2 cellular contexts compared by ENCODE assay signal in the genomic region with DNA sequence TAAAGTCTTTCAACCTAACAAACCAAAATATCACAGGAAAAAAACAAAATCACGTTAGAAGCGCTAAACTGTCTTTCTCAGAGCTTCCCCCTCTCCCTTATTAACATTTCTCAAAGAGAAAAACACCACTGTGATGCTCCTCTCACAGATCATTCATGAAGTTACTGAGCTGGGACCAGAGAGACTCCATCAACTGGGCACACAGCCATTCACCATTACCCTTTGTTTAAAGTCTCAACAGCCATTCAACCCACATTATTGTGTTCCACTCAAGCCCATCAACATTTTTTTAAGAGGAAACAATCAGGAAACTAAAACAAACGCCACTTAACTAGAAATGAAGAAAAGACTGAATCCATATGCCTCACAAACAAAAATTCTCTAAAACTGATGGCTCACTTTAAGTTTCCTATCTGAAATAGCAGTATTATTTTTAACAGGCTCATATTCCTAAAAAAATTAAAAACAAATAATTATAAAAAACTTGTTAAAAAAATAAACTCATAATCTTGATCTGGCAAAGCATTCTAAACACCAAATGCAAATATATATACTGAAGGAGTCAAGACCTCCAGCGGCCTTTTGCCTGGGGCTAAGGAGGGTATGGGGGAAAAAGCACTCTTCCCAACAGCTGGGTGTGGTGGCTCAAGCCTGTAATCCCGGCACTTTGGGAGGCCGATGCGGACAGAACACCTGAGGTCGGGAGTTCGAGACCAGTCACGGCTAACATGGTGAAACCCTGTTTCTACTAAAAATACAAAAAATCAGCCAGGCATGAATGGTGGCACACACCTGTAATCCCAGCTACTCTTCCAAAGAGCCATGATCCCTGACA.
TF ChIP-seq lines count a peak whose summit lies in the region.

No MANE protein-coding gene starts in this region.

TF ChIP-seq in SK-N-SH, 30 proteins besides CTCF, POLR2A, EP300 and RAD21 (continued from another document):
- TF ChIP-seq, protein P1, sequence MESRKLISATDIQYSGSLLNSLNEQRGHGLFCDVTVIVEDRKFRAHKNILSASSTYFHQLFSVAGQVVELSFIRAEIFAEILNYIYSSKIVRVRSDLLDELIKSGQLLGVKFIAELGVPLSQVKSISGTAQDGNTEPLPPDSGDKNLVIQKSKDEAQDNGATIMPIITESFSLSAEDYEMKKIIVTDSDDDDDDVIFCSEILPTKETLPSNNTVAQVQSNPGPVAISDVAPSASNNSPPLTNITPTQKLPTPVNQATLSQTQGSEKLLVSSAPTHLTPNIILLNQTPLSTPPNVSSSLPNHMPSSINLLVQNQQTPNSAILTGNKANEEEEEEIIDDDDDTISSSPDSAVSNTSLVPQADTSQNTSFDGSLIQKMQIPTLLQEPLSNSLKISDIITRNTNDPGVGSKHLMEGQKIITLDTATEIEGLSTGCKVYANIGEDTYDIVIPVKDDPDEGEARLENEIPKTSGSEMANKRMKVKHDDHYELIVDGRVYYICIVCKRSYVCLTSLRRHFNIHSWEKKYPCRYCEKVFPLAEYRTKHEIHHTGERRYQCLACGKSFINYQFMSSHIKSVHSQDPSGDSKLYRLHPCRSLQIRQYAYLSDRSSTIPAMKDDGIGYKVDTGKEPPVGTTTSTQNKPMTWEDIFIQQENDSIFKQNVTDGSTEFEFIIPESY (IDR thresholded peaks at IDR 0.05; ENCODE audit: borderline replicate concordance, low read depth), result no peak
- TF ChIP-seq, protein P2, sequence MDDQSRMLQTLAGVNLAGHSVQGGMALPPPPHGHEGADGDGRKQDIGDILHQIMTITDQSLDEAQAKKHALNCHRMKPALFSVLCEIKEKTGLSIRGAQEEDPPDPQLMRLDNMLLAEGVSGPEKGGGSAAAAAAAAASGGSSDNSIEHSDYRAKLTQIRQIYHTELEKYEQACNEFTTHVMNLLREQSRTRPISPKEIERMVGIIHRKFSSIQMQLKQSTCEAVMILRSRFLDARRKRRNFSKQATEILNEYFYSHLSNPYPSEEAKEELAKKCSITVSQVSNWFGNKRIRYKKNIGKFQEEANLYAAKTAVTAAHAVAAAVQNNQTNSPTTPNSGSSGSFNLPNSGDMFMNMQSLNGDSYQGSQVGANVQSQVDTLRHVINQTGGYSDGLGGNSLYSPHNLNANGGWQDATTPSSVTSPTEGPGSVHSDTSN (IDR thresholded peaks at IDR 0.05), result no peak
- TF ChIP-seq CHD2 (IDR thresholded peaks at IDR 0.05; ENCODE audit: low read length, partially characterized antibody) (no peak), NFIC (IDR thresholded peaks at IDR 0.05; ENCODE audit: borderline replicate concordance) (no peak), NRF1 (IDR thresholded peaks at IDR 0.05; ENCODE audit: low read depth, low read length) (no peak), FOXJ3 (CRISPR knock-in tag; IDR thresholded peaks at IDR 0.05) (no peak), YY1 (IDR thresholded peaks at IDR 0.05; ENCODE audit: low read depth) (no peak), MEF2A (IDR thresholded peaks at IDR 0.05; ENCODE audit: borderline replicate concordance, low read depth) (no peak), TAF1 (IDR thresholded peaks at IDR 0.05; ENCODE audit: borderline replicate concordance, low read depth, low read length) (no peak), GATA2 (CRISPR knock-in tag; IDR thresholded peaks at IDR 0.05) (no peak)
- TF ChIP-seq, protein P3, sequence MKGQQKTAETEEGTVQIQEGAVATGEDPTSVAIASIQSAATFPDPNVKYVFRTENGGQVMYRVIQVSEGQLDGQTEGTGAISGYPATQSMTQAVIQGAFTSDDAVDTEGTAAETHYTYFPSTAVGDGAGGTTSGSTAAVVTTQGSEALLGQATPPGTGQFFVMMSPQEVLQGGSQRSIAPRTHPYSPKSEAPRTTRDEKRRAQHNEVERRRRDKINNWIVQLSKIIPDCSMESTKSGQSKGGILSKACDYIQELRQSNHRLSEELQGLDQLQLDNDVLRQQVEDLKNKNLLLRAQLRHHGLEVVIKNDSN (IDR thresholded peaks at IDR 0.05; ENCODE audit: borderline replicate concordance, low read depth), result no peak

TF ChIP-seq in SK-N-SH treated with all-trans-retinoic acid at 6 μM for 48 hours, 23 proteins besides CTCF, POLR2A, EP300 and RAD21 (continued from another document):
- TF ChIP-seq, protein P4, sequence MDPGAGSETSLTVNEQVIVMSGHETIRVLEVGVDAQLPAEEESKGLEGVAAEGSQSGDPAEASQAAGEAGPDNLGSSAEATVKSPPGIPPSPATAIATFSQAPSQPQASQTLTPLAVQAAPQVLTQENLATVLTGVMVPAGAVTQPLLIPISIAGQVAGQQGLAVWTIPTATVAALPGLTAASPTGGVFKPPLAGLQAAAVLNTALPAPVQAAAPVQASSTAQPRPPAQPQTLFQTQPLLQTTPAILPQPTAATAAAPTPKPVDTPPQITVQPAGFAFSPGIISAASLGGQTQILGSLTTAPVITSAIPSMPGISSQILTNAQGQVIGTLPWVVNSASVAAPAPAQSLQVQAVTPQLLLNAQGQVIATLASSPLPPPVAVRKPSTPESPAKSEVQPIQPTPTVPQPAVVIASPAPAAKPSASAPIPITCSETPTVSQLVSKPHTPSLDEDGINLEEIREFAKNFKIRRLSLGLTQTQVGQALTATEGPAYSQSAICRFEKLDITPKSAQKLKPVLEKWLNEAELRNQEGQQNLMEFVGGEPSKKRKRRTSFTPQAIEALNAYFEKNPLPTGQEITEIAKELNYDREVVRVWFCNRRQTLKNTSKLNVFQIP (CRISPR knock-in tag; IDR thresholded peaks at IDR 0.05; ENCODE audit: borderline replicate concordance, low read depth), result no peak
- no peak for TF ChIP-seq ESRRG (CRISPR knock-in tag; IDR thresholded peaks at IDR 0.05)
- TF ChIP-seq ZC3H10 (CRISPR knock-in tag; IDR thresholded peaks at IDR 0.05), result no peak
- TF ChIP-seq ISL1 (CRISPR knock-in tag; IDR thresholded peaks at IDR 0.05), result no peak
- TF ChIP-seq GLIS3 (CRISPR knock-in tag; IDR thresholded peaks at IDR 0.05), result no peak
- TF ChIP-seq, protein P5, sequence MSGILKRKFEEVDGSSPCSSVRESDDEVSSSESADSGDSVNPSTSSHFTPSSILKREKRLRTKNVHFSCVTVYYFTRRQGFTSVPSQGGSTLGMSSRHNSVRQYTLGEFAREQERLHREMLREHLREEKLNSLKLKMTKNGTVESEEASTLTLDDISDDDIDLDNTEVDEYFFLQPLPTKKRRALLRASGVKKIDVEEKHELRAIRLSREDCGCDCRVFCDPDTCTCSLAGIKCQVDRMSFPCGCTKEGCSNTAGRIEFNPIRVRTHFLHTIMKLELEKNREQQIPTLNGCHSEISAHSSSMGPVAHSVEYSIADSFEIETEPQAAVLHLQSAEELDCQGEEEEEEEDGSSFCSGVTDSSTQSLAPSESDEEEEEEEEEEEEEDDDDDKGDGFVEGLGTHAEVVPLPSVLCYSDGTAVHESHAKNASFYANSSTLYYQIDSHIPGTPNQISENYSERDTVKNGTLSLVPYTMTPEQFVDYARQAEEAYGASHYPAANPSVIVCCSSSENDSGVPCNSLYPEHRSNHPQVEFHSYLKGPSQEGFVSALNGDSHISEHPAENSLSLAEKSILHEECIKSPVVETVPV (CRISPR knock-in tag; IDR thresholded peaks at IDR 0.05), result no peak
- no peak for TF ChIP-seq CSDC2 (CRISPR knock-in tag; IDR thresholded peaks at IDR 0.05)
- TF ChIP-seq ZNF565 (CRISPR knock-in tag; conservative IDR thresholded peaks at IDR 0.05; ENCODE audit: low read depth), result no peak
- TF ChIP-seq ZNF8 (CRISPR knock-in tag; IDR thresholded peaks at IDR 0.05), result no peak
- no peak for TF ChIP-seq ZFP30 (CRISPR knock-in tag; IDR thresholded peaks at IDR 0.05)
- TF ChIP-seq, protein P6, sequence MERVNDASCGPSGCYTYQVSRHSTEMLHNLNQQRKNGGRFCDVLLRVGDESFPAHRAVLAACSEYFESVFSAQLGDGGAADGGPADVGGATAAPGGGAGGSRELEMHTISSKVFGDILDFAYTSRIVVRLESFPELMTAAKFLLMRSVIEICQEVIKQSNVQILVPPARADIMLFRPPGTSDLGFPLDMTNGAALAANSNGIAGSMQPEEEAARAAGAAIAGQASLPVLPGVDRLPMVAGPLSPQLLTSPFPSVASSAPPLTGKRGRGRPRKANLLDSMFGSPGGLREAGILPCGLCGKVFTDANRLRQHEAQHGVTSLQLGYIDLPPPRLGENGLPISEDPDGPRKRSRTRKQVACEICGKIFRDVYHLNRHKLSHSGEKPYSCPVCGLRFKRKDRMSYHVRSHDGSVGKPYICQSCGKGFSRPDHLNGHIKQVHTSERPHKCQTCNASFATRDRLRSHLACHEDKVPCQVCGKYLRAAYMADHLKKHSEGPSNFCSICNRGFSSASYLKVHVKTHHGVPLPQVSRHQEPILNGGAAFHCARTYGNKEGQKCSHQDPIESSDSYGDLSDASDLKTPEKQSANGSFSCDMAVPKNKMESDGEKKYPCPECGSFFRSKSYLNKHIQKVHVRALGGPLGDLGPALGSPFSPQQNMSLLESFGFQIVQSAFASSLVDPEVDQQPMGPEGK (CRISPR knock-in tag; IDR thresholded peaks at IDR 0.05; ENCODE audit: borderline replicate concordance), result no peak
- TF ChIP-seq TOX (CRISPR knock-in tag; IDR thresholded peaks at IDR 0.05; ENCODE audit: borderline replicate concordance), result no peak
- TF ChIP-seq, protein P7, sequence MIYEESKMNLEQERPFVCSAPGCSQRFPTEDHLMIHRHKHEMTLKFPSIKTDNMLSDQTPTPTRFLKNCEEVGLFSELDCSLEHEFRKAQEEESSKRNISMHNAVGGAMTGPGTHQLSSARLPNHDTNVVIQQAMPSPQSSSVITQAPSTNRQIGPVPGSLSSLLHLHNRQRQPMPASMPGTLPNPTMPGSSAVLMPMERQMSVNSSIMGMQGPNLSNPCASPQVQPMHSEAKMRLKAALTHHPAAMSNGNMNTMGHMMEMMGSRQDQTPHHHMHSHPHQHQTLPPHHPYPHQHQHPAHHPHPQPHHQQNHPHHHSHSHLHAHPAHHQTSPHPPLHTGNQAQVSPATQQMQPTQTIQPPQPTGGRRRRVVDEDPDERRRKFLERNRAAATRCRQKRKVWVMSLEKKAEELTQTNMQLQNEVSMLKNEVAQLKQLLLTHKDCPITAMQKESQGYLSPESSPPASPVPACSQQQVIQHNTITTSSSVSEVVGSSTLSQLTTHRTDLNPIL (CRISPR knock-in tag; IDR thresholded peaks at IDR 0.05; ENCODE audit: low read depth), result no peak
- no peak for TF ChIP-seq ZFP3 (CRISPR knock-in tag; IDR thresholded peaks at IDR 0.05)
- no peak for TF ChIP-seq ARNTL (CRISPR knock-in tag; IDR thresholded peaks at IDR 0.05; ENCODE audit: borderline replicate concordance, low read depth)
- TF ChIP-seq BACH2 (CRISPR knock-in tag; IDR thresholded peaks at IDR 0.05; ENCODE audit: borderline replicate concordance), result no peak
- TF ChIP-seq OSR1 (CRISPR knock-in tag; IDR thresholded peaks at IDR 0.05), result no peak
